ENCODE assay signal across 29 cellular contexts in genomic region chr2:222872551-222872950, GRCh38.
"Had no signal": no experiment of that assay in that cellular context is flagged by ENCODE, and none has a peak within 500 bp of the region (broad histone marks: within the 10 kb centered on the region; RNA-seq: fewer than 3 reads in every experiment).

No MANE protein-coding gene starts in this region.

- H3K4me3 ChIP-seq: left lung, lower lobe of right lung, neural progenitor cell, psoas muscle, sigmoid colon, spleen, suprapubic skin, thoracic aorta, tibial artery, vagina had no signal

- H3K27ac Mint-ChIP-seq: immature natural killer cell; natural killer cell; nephron progenitor cell; neural progenitor cell; stimulated activated effector memory CD8-positive, alpha-beta T cell treated with anti-CD3 and anti-CD28 coated beads, Interleukin-12 subunit alpha, Interleukin-12 subunit beta, amount 100 ng/mL, for 72 hours; stimulated activated naive CD8-positive, alpha-beta T cell treated with anti-CD3 and anti-CD28 coated beads, Interleukin-15, Interleukin-2, amounts not matched to agents 100 ng/mL and 50 ng/mL, for 24 hours; type B pancreatic cell had no signal

- H3K27me3 ChIP-seq: left lung, neural progenitor cell, neutrophil, sigmoid colon, spleen, suprapubic skin, tibial artery, vagina had no signal

- H3K36me3 ChIP-seq: left lung, lower lobe of right lung, neural progenitor cell, neutrophil, sigmoid colon, spleen, suprapubic skin, thoracic aorta, tibial artery, vagina had no signal

- H3K9ac ChIP-seq: neural progenitor cell, parathyroid adenoma had no signal

- H3K4me2 ChIP-seq: neural progenitor cell had no signal

- H3K9me3 Mint-ChIP-seq: immature natural killer cell; naive B cell; natural killer cell; stimulated activated effector memory CD8-positive, alpha-beta T cell treated with anti-CD3 and anti-CD28 coated beads, Interleukin-12 subunit alpha, Interleukin-12 subunit beta, amount 100 ng/mL, for 72 hours; stimulated activated naive CD8-positive, alpha-beta T cell treated with anti-CD3 and anti-CD28 coated beads, Interleukin-15, Interleukin-2, amounts not matched to agents 100 ng/mL and 50 ng/mL, for 24 hours; type B pancreatic cell had no signal

- H3K9me3 ChIP-seq: left lung, lower lobe of right lung, neutrophil, psoas muscle, sigmoid colon, spleen, suprapubic skin, thoracic aorta, tibial artery, vagina had no signal

- H3K4me3 Mint-ChIP-seq: immature natural killer cell; naive B cell; natural killer cell; nephron progenitor cell; neural progenitor cell; stimulated activated effector memory CD8-positive, alpha-beta T cell treated with anti-CD3 and anti-CD28 coated beads, Interleukin-12 subunit alpha, Interleukin-12 subunit beta, amount 100 ng/mL, for 72 hours; stimulated activated naive CD8-positive, alpha-beta T cell treated with anti-CD3 and anti-CD28 coated beads, Interleukin-15, Interleukin-2, amounts not matched to agents 100 ng/mL and 50 ng/mL, for 24 hours; type B pancreatic cell had no signal

- H3K27ac ChIP-seq: left lung, lower lobe of right lung, neural progenitor cell, neutrophil, parathyroid adenoma, psoas muscle, sigmoid colon, spleen, suprapubic skin, thoracic aorta, tibial artery, vagina had no signal

- H2AFZ ChIP-seq: neural progenitor cell, parathyroid adenoma had no signal

- FAIRE-seq: islet of Langerhans, small intestine had no signal

- H3K4me1 Mint-ChIP-seq: neural progenitor cell had no signal

- H3K27me3 Mint-ChIP-seq: naive B cell; stimulated activated naive CD8-positive, alpha-beta T cell treated with anti-CD3 and anti-CD28 coated beads, Interleukin-15, Interleukin-2, amounts not matched to agents 100 ng/mL and 50 ng/mL, for 24 hours; type B pancreatic cell had no signal

- DNase-seq: hypothalamus; immature natural killer cell; kidney; left colon; left lung; lower lobe of right lung; mammary epithelial cell; mesenchymal stem cell; naive B cell; natural killer cell; nephron progenitor cell; occipital lobe; psoas muscle; sigmoid colon; small intestine; spleen; stimulated activated CD4-positive, alpha-beta T cell treated with anti-CD3 and anti-CD28 coated beads, Interleukin-4, amount 100 ng/mL, for 24 hours; stimulated activated naive CD4-positive, alpha-beta T cell; tibial artery had no signal

- H3K36me3 Mint-ChIP-seq: immature natural killer cell; naive B cell; natural killer cell; stimulated activated effector memory CD8-positive, alpha-beta T cell treated with anti-CD3 and anti-CD28 coated beads, Interleukin-12 subunit alpha, Interleukin-12 subunit beta, amount 100 ng/mL, for 72 hours had no signal

- ATAC-seq: left colon; left lung; natural killer cell; stimulated activated effector memory CD8-positive, alpha-beta T cell treated with anti-CD3 and anti-CD28 coated beads, Interleukin-12 subunit alpha, Interleukin-12 subunit beta, amount 100 ng/mL, for 72 hours had no signal
